In genomic region chr6:29757701-29758293, GRCh38 we compare ENCODE assay signal across 19 cellular contexts. TPM values are rescaled to one million over a fixed set of nuclear protein-coding genes. Genes with fewer than 3 reads are reported as not detected.
A peak's percentile ranks its signal among the peaks of the same experiment; 100 is the strongest.
DNase-seq lines count a peak whose midpoint lies in the region; ATAC-seq, FAIRE-seq and TF ChIP-seq lines count a peak whose summit lies in the region.
"Had no signal": no experiment of that assay in that cellular context is flagged by ENCODE, and none has a peak within 500 bp of the region (broad histone marks: within the 10 kb centered on the region; RNA-seq: fewer than 3 reads in every experiment).

No MANE protein-coding gene starts in this region.

- TF ChIP-seq RAD21 in K562 (CRISPR knock-in tag; conservative IDR thresholded peaks at IDR 0.05 in 1 of 2, IDR thresholded peaks at IDR 0.05 in 1 of 2) (no peak), HepG2 (CRISPR knock-in tag; IDR thresholded peaks at IDR 0.05) (no peak)

- no peaks in the 10 kb centered on the region for H4K20me1 ChIP-seq in K562 (replicated peaks; ENCODE audit: control insufficient read depth, insufficient read depth, low read length)
- no peaks in the 10 kb centered on the region for H4K20me1 ChIP-seq in HepG2 (ENCODE audit: insufficient read depth, low read length)

- peaks cover 2% of the 10 kb centered on the region for H3K4me1 Mint-ChIP-seq in activated CD4-positive, alpha-beta T cell treated with anti-CD3 and anti-CD28 coated beads for 36 hours

- no peak overlapping the region for H3K4me3 ChIP-seq in HUES6 (ENCODE audit: low read depth, low read length)
- no peak overlapping the region for H3K4me3 ChIP-seq in K562
- no peak overlapping the region for H3K4me3 ChIP-seq in HepG2 (replicated peaks in 1 of 3; ENCODE audit: insufficient read depth in 1 of 3, low read depth in 2 of 3, low read length in 3 of 3)
- H3K4me3 ChIP-seq: SJCRH30 had no signal

- DNase-seq in Caki2 (ENCODE audit: low read depth), result peak; percentile 43
- DNase-seq in K562 (ENCODE audit: extremely low read depth in 1 of 4, low spot score in 3 of 4), result peak in 3 of 4 experiments; percentile 33 to 53 (median 44)
- no peak for DNase-seq in HepG2 (ENCODE audit: low spot score)
- no peak for DNase-seq in LoVo (ENCODE audit: low spot score)
- no peak for DNase-seq in stimulated activated CD4-positive, alpha-beta T cell treated with anti-CD3 and anti-CD28 coated beads, Interleukin-1b, Interleukin-23, amount 100 ng/mL, for 48 hours
- no peak for DNase-seq in activated CD4-positive, alpha-beta T cell treated with anti-CD3 and anti-CD28 coated beads for 36 hours
- DNase-seq: AML-193, Calu3, H7, KG1, NCI-H1105, NCI-H1930, NCI-H524, RPMI8226, SJCRH30, SW 1271 had no signal

- H3K36me3 Mint-ChIP-seq in activated CD4-positive, alpha-beta T cell treated with anti-CD3 and anti-CD28 coated beads for 36 hours (ENCODE audit: low read depth), result no peaks in the 10 kb centered on the region

- in situ Hi-C loops in Caki2 (cut with HindIII; ENCODE audit: low pct_unique_long_range_greater_than_20kb, low sequenced_read_pairs), result no loop called here
- in situ Hi-C loops in K562 (cut with MboI), result no loop called here
- in situ Hi-C loops in HepG2 (cut with HindIII; ENCODE audit: extremely low pct_ligation_motif_present, low pct_unique_long_range_greater_than_20kb), result no loop called here

- H3K4me1 ChIP-seq in HUES6 (ENCODE audit: control insufficient read depth, insufficient read depth, low read length) (peaks cover 58% of the 10 kb centered on the region), K562 (replicated peaks in 1 of 2; ENCODE audit: control insufficient read depth in 2 of 2, insufficient read depth in 2 of 2, low read length in 2 of 2) (peaks cover 11 to 12% of the 10 kb centered on the region in 2 experiments; a peak in 4 of 5 replicates), HepG2 (ENCODE audit: insufficient read depth, low read length) (no peaks in the 10 kb centered on the region)
- H3K4me1 ChIP-seq: SJCRH30 had no signal

- H3K4me3 Mint-ChIP-seq in activated CD4-positive, alpha-beta T cell treated with anti-CD3 and anti-CD28 coated beads for 36 hours, result no peak overlapping the region

- no peak for TF ChIP-seq CTCF in K562 (IDR thresholded peaks at IDR 0.05 in 2 of 3, conservative IDR thresholded peaks at IDR 0.05 in 1 of 3; ENCODE audit: insufficient read depth in 2 of 3, low read depth in 1 of 3, low read length in 3 of 3)
- no peak for TF ChIP-seq CTCF in HepG2 (CRISPR knock-in tag; IDR thresholded peaks at IDR 0.05)

- H3K27me3 ChIP-seq in HUES6 (ENCODE audit: control insufficient read depth, insufficient read depth, low read length) (peaks cover 6% of the 10 kb centered on the region; the same call in 1 of the 2 replicates), K562 (ENCODE audit: control insufficient read depth in 2 of 2, insufficient read depth in 2 of 2, low read length in 2 of 2) (peaks cover 0 to 16% of the 10 kb centered on the region in 2 experiments; a peak in 3 of 5 replicates), HepG2 (ENCODE audit: control insufficient read depth in 1 of 2, insufficient read depth in 2 of 2, low read length in 2 of 2) (peaks cover 0 to 13% of the 10 kb centered on the region in 2 experiments; a peak in 3 of 5 replicates)

- no peaks in the 10 kb centered on the region for H3K27me3 Mint-ChIP-seq in activated CD4-positive, alpha-beta T cell treated with anti-CD3 and anti-CD28 coated beads for 36 hours

- H3K36me3 ChIP-seq in HUES6 (ENCODE audit: control insufficient read depth, insufficient read depth, low read length) (no peaks in the 10 kb centered on the region), K562 (ENCODE audit: control insufficient read depth, insufficient read depth, low read length) (no peaks in the 10 kb centered on the region), HepG2 (replicated peaks in 1 of 2; ENCODE audit: control insufficient read depth in 1 of 2, insufficient read depth in 2 of 2, low read length in 2 of 2) (no peaks in the 10 kb centered on the region)
- H3K36me3 ChIP-seq: SJCRH30 had no signal

- 3% methylated on average over 2 of the region's 2 CpGs for WGBS in K562 (ENCODE audit: insufficient coverage, low coverage, missing lambda C conversion rate)
- 0% methylated on average over 1 of the region's 2 CpGs for WGBS in HepG2 (ENCODE audit: low lambda C conversion rate)

- H3K9me3 Mint-ChIP-seq in activated CD4-positive, alpha-beta T cell treated with anti-CD3 and anti-CD28 coated beads for 36 hours (ENCODE audit: low read depth), result no peaks in the 10 kb centered on the region

- TF ChIP-seq EP300 in K562 (IDR thresholded peaks at IDR 0.05; ENCODE audit: low read length), result no peak
- TF ChIP-seq EP300 in HepG2 (IDR thresholded peaks at IDR 0.05; ENCODE audit: low read depth in 2 of 2, low read length in 2 of 2), result no peak
- TF ChIP-seq EP300 in HepG2 (CRISPR knock-in tag; IDR thresholded peaks at IDR 0.05; ENCODE audit: borderline replicate concordance), result no peak

- H3K9me3 ChIP-seq in HUES6 (ENCODE audit: control insufficient read depth, insufficient read depth, low read depth, low read length), result no peaks in the 10 kb centered on the region
- no peaks in the 10 kb centered on the region for H3K9me3 ChIP-seq in K562 (replicated peaks; ENCODE audit: control insufficient read depth, insufficient read depth, low read depth, low read length)
- no peaks in the 10 kb centered on the region for H3K9me3 ChIP-seq in HepG2 (ENCODE audit: low read length)
- H3K9me3 ChIP-seq: SJCRH30 had no signal

- POLR2A ChIA-PET in K562 (lab: Yijun Ruan, JAX), result interaction anchor here (0.6 to 1.6 kb wide), 4 partner anchors 8 to 169 kb away, joined by 3 to 9 read pairs (median 4); no protein-coding TSS in a partner anchor
- POLR2A ChIA-PET in HepG2 (lab: Yijun Ruan, JAX), result interaction anchor here (1.1 kb wide), 1 partner anchor 8 kb away, joined by 3 read pairs; no protein-coding TSS in a partner anchor
- POLR2A ChIA-PET in activated CD4-positive, alpha-beta T cell treated with anti-CD3 and anti-CD28 coated beads for 36 hours (lab: Charles Lee), result interaction anchor here (0.6 kb wide), 1 partner anchor 924 kb away, joined by 4 read pairs; no protein-coding TSS in a partner anchor

- H3K79me2 ChIP-seq in K562 (ENCODE audit: control insufficient read depth, insufficient read depth, low read length) (no peaks in the 10 kb centered on the region), HepG2 (ENCODE audit: insufficient read depth, low read length) (no peaks in the 10 kb centered on the region)

- 0 out of 3 replicates have a peak, but pooled peaks have one; percentile 10 for ATAC-seq in K562
- ATAC-seq in HepG2, result no peak
- no peak for ATAC-seq in HG03025 (IDR thresholded peaks at IDR 0.05; ENCODE audit: low FRiP score, unreplicated experiment)
- ATAC-seq in activated CD4-positive, alpha-beta T cell treated with anti-CD3 and anti-CD28 coated beads for 36 hours, result no peak

- BruUV-seq in K562 (replicated peaks; lab: Mats Ljungman, UMichigan), result no TSS peak
- BruUV-seq in HepG2 (replicated peaks; lab: Mats Ljungman, UMichigan), result no TSS peak

- CTCF ChIA-PET in K562 (lab: Yijun Ruan, JAX; ENCODE audit: low intra/inter-chr PET ratio), result interaction anchor here (0.6 kb wide), 1 partner anchor 56 kb away, joined by 4 read pairs; no protein-coding TSS in a partner anchor
- CTCF ChIA-PET in HepG2 (lab: Yijun Ruan, JAX; ENCODE audit: low intra/inter-chr PET ratio, low total read pairs), result no interaction called here
- CTCF ChIA-PET in activated CD4-positive, alpha-beta T cell treated with anti-CD3 and anti-CD28 coated beads for 36 hours (lab: Charles Lee), result interaction anchor here (1.1 to 2.8 kb wide), 7 partner anchors 8 to 108 kb away, joined by 3 to 15 read pairs (median 4); no protein-coding TSS in a partner anchor

- H3K9ac ChIP-seq in HUES6 (ENCODE audit: low read length) (peak overlapping the region; percentile 34), K562 (ENCODE audit: insufficient read depth in 1 of 2, low read depth in 2 of 2, low read length in 2 of 2) (peak overlapping the region in 1 of 2 experiments; percentile 41; a peak in 1 of 4 replicates), HepG2 (ENCODE audit: insufficient read depth, low read depth, low read length) (no peak overlapping the region)

- FAIRE-seq in K562 (lab: Jason Lieb, UNC) (no peak), HepG2 (lab: Jason Lieb, UNC) (no peak)

- no peaks in the 10 kb centered on the region for H3K9me1 ChIP-seq in K562 (ENCODE audit: control insufficient read depth, insufficient read depth, low read length)

- H3K27ac Mint-ChIP-seq in activated CD4-positive, alpha-beta T cell treated with anti-CD3 and anti-CD28 coated beads for 36 hours, result no peak overlapping the region

- TF ChIP-seq POLR2A in K562 (conservative IDR thresholded peaks at IDR 0.05) (no peak), HepG2 (IDR thresholded peaks at IDR 0.05; ENCODE audit: insufficient read depth in 1 of 2, low read depth in 2 of 2, low read length in 2 of 2) (no peak)

- H2AFZ ChIP-seq in K562 (ENCODE audit: low read depth, low read length) (no peak overlapping the region), HepG2 (ENCODE audit: low read length) (no peak overlapping the region)

- H3K27ac ChIP-seq in HUES6 (ENCODE audit: low read depth, low read length), result no peak overlapping the region
- H3K27ac ChIP-seq in K562 (ENCODE audit: extremely low read depth, low read depth, low read length), result no peak overlapping the region
- no peak overlapping the region for H3K27ac ChIP-seq in HepG2 (ENCODE audit: extremely low read length, insufficient read depth, low read length)
- H3K27ac ChIP-seq: SJCRH30 had no signal

- H3K4me2 ChIP-seq in K562 (ENCODE audit: insufficient read depth, low read length) (0 out of 2 replicates have a peak overlapping the region, but pooled peaks have one; percentile 10), HepG2 (ENCODE audit: low read depth, low read length) (no peak overlapping the region)

- intact Hi-C loops in K562 (cut with micrococcal nuclease), result no loop called here
- intact Hi-C loops in HepG2 (cut with micrococcal nuclease; ENCODE audit: unreplicated experiment), result no loop called here
- intact Hi-C loops in activated CD4-positive, alpha-beta T cell treated with anti-CD3 and anti-CD28 coated beads for 36 hours (cut with DNase I, micrococcal nuclease), result no loop called here

RNA-seq across cellular contexts. Expression of gene HLA-F, which starts 34.6 kb away (rescaled TPM):
- total RNA-seq in Caki2 (2014; rRNA removed; shearing (Covaris generic); ENCODE audit: low replicate concordance), result 50.6 and 59.2 TPM in 2 replicates
- total RNA-seq in K562 (2011; cell fraction: chromatin; rRNA removed; ENCODE audit: low replicate concordance), result not detected in 2 replicates
- total RNA-seq in K562 (2011; cell fraction: nucleolus; rRNA removed), result not detected in 2 replicates
- not detected in 2 replicates for total RNA-seq in K562 (2011; cell fraction: nucleoplasm; rRNA removed)
- total RNA-seq in K562 (2014; rRNA removed) (not detected in 2 replicates), K562 (2014; rRNA removed; fragmentation: Illumina TruSeq; extraction: Trizol) (not detected in 2 replicates), K562 (2015; rRNA removed; fragmentation: Illumina TruSeq; extraction: Trizol) (not detected in 2 replicates), K562 (2021) (0.40 and 0.89 TPM in 2 replicates), HepG2 (2016; rRNA removed; fragmentation: Illumina TruSeq; extraction: Trizol) (3.5 and 6.0 TPM in 2 replicates)
- polyA plus RNA-seq in K562 (2011; rRNA removed) (not detected in 2 replicates), K562 (2014; fragmentation: Illumina TruSeq; extraction: Trizol) (not detected in 2 replicates), K562 (2014; fragmentation: Nextera tagmentation; extraction: Ambion mirVana) (under 1 TPM; 0.46 to 0.76 TPM), K562 (2014; rRNA removed) (0.15 TPM in 1 of 2 replicates, not detected in the other), HepG2 (2011; rRNA removed) (6.1 and 9.3 TPM in 2 replicates)
- not detected in 2 replicates for polyA plus RNA-seq in K562 (2011; cell fraction: cytosol; rRNA removed)
- not detected in 2 replicates for polyA plus RNA-seq in K562 (2011; cell fraction: nucleus; rRNA removed)
- polyA plus RNA-seq in K562 (2012), result 0.43 and 1.1 TPM in 2 replicates
- not detected in 2 replicates for polyA minus RNA-seq in K562 (2011; rRNA and poly(A)+ RNA removed)
- not detected in 2 replicates for polyA minus RNA-seq in K562 (2011; cell fraction: cytosol; rRNA and poly(A)+ RNA removed)
- polyA minus RNA-seq in K562 (2011; cell fraction: nucleus; rRNA and poly(A)+ RNA removed), result not detected in 2 replicates
- total RNA-seq in HepG2 (2016; cell fraction: cytosol; rRNA removed; fragmentation: Illumina TruSeq; extraction: Trizol; ENCODE audit: low read depth), result 0.71 and 1.1 TPM in 2 replicates
- total RNA-seq in HepG2 (2016; cell fraction: insoluble cytoplasmic fraction; rRNA removed; fragmentation: Illumina TruSeq; extraction: Trizol), result 3.2 and 6.7 TPM in 2 replicates
- 1.2 and 2.9 TPM in 2 replicates for total RNA-seq in HepG2 (2016; cell fraction: membrane; rRNA removed; fragmentation: Illumina TruSeq; extraction: Trizol)
- total RNA-seq in HepG2 (2016; cell fraction: nucleus; rRNA removed; fragmentation: Illumina TruSeq; extraction: Trizol), result 6.6 and 6.7 TPM in 2 replicates
- 4.3 and 5.2 TPM in 2 replicates for polyA plus RNA-seq in HepG2 (2011; cell fraction: cytosol; rRNA removed)
- 19.2 and 30.0 TPM in 2 replicates for polyA plus RNA-seq in HepG2 (2011; cell fraction: nucleus; rRNA removed)
- polyA plus RNA-seq in HepG2 (2012), result 5.4 and 8.4 TPM in 2 replicates
- polyA plus RNA-seq in HepG2 (2016; cell fraction: cytosol; fragmentation: Illumina TruSeq; extraction: Trizol; ENCODE audit: low read depth), result 0.76 and 0.84 TPM in 2 replicates
- 2.5 and 2.7 TPM in 2 replicates for polyA plus RNA-seq in HepG2 (2016; cell fraction: insoluble cytoplasmic fraction; fragmentation: Illumina TruSeq; extraction: Trizol; ENCODE audit: low read depth)
- polyA plus RNA-seq in HepG2 (2016; cell fraction: membrane; fragmentation: Illumina TruSeq; extraction: Trizol; ENCODE audit: low read depth), result 0.65 and 1.1 TPM in 2 replicates
- polyA plus RNA-seq in HepG2 (2016; cell fraction: nucleus; fragmentation: Illumina TruSeq; extraction: Trizol; ENCODE audit: insufficient read depth, low read depth), result 11.8 and 13.2 TPM in 2 replicates
- 0.33 and 3.7 TPM in 2 replicates for polyA minus RNA-seq in HepG2 (2011; rRNA and poly(A)+ RNA removed; ENCODE audit: low replicate concordance)
- polyA minus RNA-seq in HepG2 (2011; cell fraction: cytosol; rRNA and poly(A)+ RNA removed), result 1.1 and 2.0 TPM in 2 replicates
- polyA minus RNA-seq in HepG2 (2011; cell fraction: nucleus; rRNA and poly(A)+ RNA removed), result 5.7 and 9.8 TPM in 2 replicates
- 100 to 1,000 TPM; 216 to 229 TPM for total RNA-seq in activated CD4-positive, alpha-beta T cell treated with anti-CD3 and anti-CD28 coated beads for 36 hours
- total RNA-seq: A673, SJCRH30 had no signal

Comparison
In these comparisons a context has a peak if more than half of its experiments do, and no peak if none do; other contexts are left out.
1. DNase-seq: peak in Caki2 (single experiment) and K562 (3 of 4); none in HepG2 (single experiment), LoVo (single experiment), stimulated activated CD4-positive, alpha-beta T cell treated with anti-CD3 and anti-CD28 coated beads, Interleukin-1b, Interleukin-23, amount 100 ng/mL, for 48 hours (single experiment) and activated CD4-positive, alpha-beta T cell treated with anti-CD3 and anti-CD28 coated beads for 36 hours (single experiment).